ENCODE assay signal across 1 cellular context in genomic region chr22:20395897-20396287, GRCh38.
TF ChIP-seq lines count a peak whose summit lies in the region.

No MANE protein-coding gene starts in this region.

TF ChIP-seq in GM23338, 12 proteins besides CTCF, POLR2A, EP300 and RAD21 (continued from another document):
- no peak for TF ChIP-seq EZH2phosphoT487 (IDR thresholded peaks at IDR 0.05; ENCODE audit: unreplicated experiment)
